Comparison of ENCODE assay signal across 37 cellular contexts in genomic region chr4:150044517-150044916, GRCh38. TPM values are rescaled to one million over a fixed set of nuclear protein-coding genes. Genes with fewer than 3 reads are reported as not detected.
"Had no signal": no experiment of that assay in that cellular context is flagged by ENCODE, and none has a peak within 500 bp of the region (broad histone marks: within the 10 kb centered on the region; RNA-seq: fewer than 3 reads in every experiment).

No MANE protein-coding gene starts in this region.

- H3K9me3 Mint-ChIP-seq: activated B cell treated with CpG ODN at 0.5 μM for 24 hours; activated CD4-positive, alpha-beta memory T cell treated with anti-CD3 and anti-CD28 coated beads for 36 hours; activated CD4-positive, alpha-beta T cell treated with anti-CD3 and anti-CD28 coated beads, Interleukin-2, amount 10 ng/mL, durations not matched to agents 24 days and 14 days; activated CD8-positive, alpha-beta T cell treated with anti-CD3 and anti-CD28 coated beads for 36 hours; activated naive CD4-positive, alpha-beta T cell treated with anti-CD3 and anti-CD28 coated beads, Interleukin-2, amount 10 ng/mL, durations not matched to agents 7 days and 5 days; activated naive CD4-positive, alpha-beta T cell treated with anti-CD3 and anti-CD28 coated beads, Interleukin-2, amount 50 U/mL, for 24 hours; activated naive CD8-positive, alpha-beta T cell treated with anti-CD3 and anti-CD28 coated beads, Interleukin-2, amount 10 ng/mL, durations not matched to agents 7 days and 5 days; activated naive CD8-positive, alpha-beta T cell treated with anti-CD3 and anti-CD28 coated beads, Interleukin-2, amount 50 U/mL, for 24 hours; activated T-cell treated with anti-CD3 and anti-CD28 coated beads, Interleukin-2, amount 50 U/mL, for 24 hours; activated T-helper 2 cell treated with anti-CD3 and anti-CD28 coated beads, Interferon-gamma antibody, Interleukin-2, Interleukin-4, amounts not matched to agents 10 μg/mL and 5 μg/mL and 100 μg/mL, durations not matched to agents 14 hours and 24 hours and 36 hours; brain; central memory CD8-positive, alpha-beta T cell; T-helper 1 cell treated with Interleukin-12 subunit alpha and Interleukin-12 subunit beta and Interleukin-4 antibody, amounts not matched to agents 30 μg/mL and 1 μg/mL, for 36 hours; T-helper 2 cell treated with Interferon-gamma antibody and Interleukin-4, amounts not matched to agents 5 μg/mL and 100 μg/mL, for 36 hours had no signal

- FAIRE-seq: bronchial epithelial cell, TTC549 had no signal

- H3K27me3 ChIP-seq: ascending aorta, cardiac muscle cell had no signal

- H3K9me3 ChIP-seq: ascending aorta had no signal

- DNase-seq: activated B cell treated with CpG ODN at 0.5 μM for 24 hours; activated CD4-positive, alpha-beta memory T cell treated with anti-CD3 and anti-CD28 coated beads for 36 hours; activated CD4-positive, alpha-beta T cell treated with anti-CD3 and anti-CD28 coated beads for 4 hours; activated CD4-positive, alpha-beta T cell treated with anti-CD3 and anti-CD28 coated beads, Interleukin-2, amount 10 ng/mL, durations not matched to agents 24 days and 14 days; activated CD4-positive, alpha-beta T cell treated with anti-CD3 and anti-CD28 coated beads, Interleukin-2, amount 50 U/mL, for 1 hour; activated CD4-positive, alpha-beta T cell treated with anti-CD3 and anti-CD28 coated beads, Interleukin-2, amount 50 U/mL, for 4 hours; activated CD4-positive, CD25-positive, alpha-beta regulatory T cell treated with anti-CD3 and anti-CD28 coated beads, Interleukin-2, amount 50 U/mL, for 72 hours; activated CD8-positive, alpha-beta memory T cell treated with anti-CD3 and anti-CD28 coated beads, Interleukin-2, amount 50 U/mL, for 48 hours; activated CD8-positive, alpha-beta T cell treated with anti-CD3 and anti-CD28 coated beads for 36 hours; activated effector memory CD4-positive, alpha-beta T cell treated with Interleukin-2 at 50 U/mL for 16 hours; activated gamma-delta T cell; activated naive CD4-positive, alpha-beta T cell treated with anti-CD3 and anti-CD28 coated beads, Interleukin-2, amount 10 ng/mL, durations not matched to agents 7 days and 5 days; activated naive CD4-positive, alpha-beta T cell treated with Interleukin-2 at 50 U/mL for 16 hours; activated naive CD8-positive, alpha-beta T cell treated with anti-CD3 and anti-CD28 coated beads, Interleukin-2, amount 10 ng/mL, durations not matched to agents 7 days and 5 days; activated naive CD8-positive, alpha-beta T cell treated with anti-CD3 and anti-CD28 coated beads, Interleukin-2, amount 50 U/mL, for 24 hours; activated T-cell treated with anti-CD3 and anti-CD28 coated beads, Interleukin-2, amount 50 U/mL, for 24 hours; activated T-cell treated with anti-CD3 and anti-CD28 coated beads, Interleukin-2, amount 50 U/mL, for 48 hours; amygdala; anterior cingulate cortex; caudate nucleus; cerebellar nuclear complex; T-helper 1 cell; T-helper 2 cell; T-helper 9 cell had no signal

- H3K36me3 ChIP-seq: ascending aorta, cardiac muscle cell had no signal

- H3K36me3 Mint-ChIP-seq: activated CD4-positive, alpha-beta memory T cell treated with anti-CD3 and anti-CD28 coated beads for 36 hours; activated naive CD4-positive, alpha-beta T cell treated with anti-CD3 and anti-CD28 coated beads, Interleukin-2, amount 10 ng/mL, durations not matched to agents 7 days and 5 days; activated naive CD4-positive, alpha-beta T cell treated with anti-CD3 and anti-CD28 coated beads, Interleukin-2, amount 50 U/mL, for 24 hours; activated naive CD8-positive, alpha-beta T cell; activated naive CD8-positive, alpha-beta T cell treated with anti-CD3 and anti-CD28 coated beads, Interleukin-2, amount 10 ng/mL, durations not matched to agents 7 days and 5 days; brain had no signal

- H3K4me1 ChIP-seq: ascending aorta had no signal

- ATAC-seq: activated CD8-positive, alpha-beta T cell treated with anti-CD3 and anti-CD28 coated beads for 36 hours; activated naive CD8-positive, alpha-beta T cell treated with anti-CD3 and anti-CD28 coated beads, Interleukin-2, amount 50 U/mL, for 24 hours had no signal

- H3K4me3 Mint-ChIP-seq: activated B cell treated with CpG ODN at 0.5 μM for 24 hours; activated CD4-positive, alpha-beta memory T cell treated with anti-CD3 and anti-CD28 coated beads for 36 hours; activated CD4-positive, alpha-beta T cell treated with anti-CD3 and anti-CD28 coated beads, Interleukin-2, amount 10 ng/mL, durations not matched to agents 24 days and 14 days; activated CD8-positive, alpha-beta T cell treated with anti-CD3 and anti-CD28 coated beads for 36 hours; activated naive CD4-positive, alpha-beta T cell treated with anti-CD3 and anti-CD28 coated beads, Interleukin-2, amount 10 ng/mL, durations not matched to agents 7 days and 5 days; activated naive CD4-positive, alpha-beta T cell treated with anti-CD3 and anti-CD28 coated beads, Interleukin-2, amount 50 U/mL, for 24 hours; activated naive CD8-positive, alpha-beta T cell; activated naive CD8-positive, alpha-beta T cell treated with anti-CD3 and anti-CD28 coated beads, Interleukin-2, amount 10 ng/mL, durations not matched to agents 7 days and 5 days; activated naive CD8-positive, alpha-beta T cell treated with anti-CD3 and anti-CD28 coated beads, Interleukin-2, amount 50 U/mL, for 24 hours; activated T-cell treated with anti-CD3 and anti-CD28 coated beads, Interleukin-2, amount 50 U/mL, for 24 hours; brain; central memory CD8-positive, alpha-beta T cell; T-helper 1 cell treated with Interleukin-12 subunit alpha and Interleukin-12 subunit beta and Interleukin-4 antibody, amounts not matched to agents 30 μg/mL and 1 μg/mL, for 36 hours; T-helper 2 cell treated with Interferon-gamma antibody and Interleukin-4, amounts not matched to agents 5 μg/mL and 100 μg/mL, for 36 hours had no signal

- H3K27ac ChIP-seq: ascending aorta, cardiac muscle cell, VCaP had no signal

- H3K27ac Mint-ChIP-seq: activated B cell treated with CpG ODN at 0.5 μM for 24 hours; activated CD4-positive, alpha-beta memory T cell treated with anti-CD3 and anti-CD28 coated beads for 36 hours; activated CD4-positive, alpha-beta T cell treated with anti-CD3 and anti-CD28 coated beads, Interleukin-2, amount 10 ng/mL, durations not matched to agents 24 days and 14 days; activated CD8-positive, alpha-beta T cell treated with anti-CD3 and anti-CD28 coated beads for 36 hours; activated naive CD4-positive, alpha-beta T cell treated with anti-CD3 and anti-CD28 coated beads, Interleukin-2, amount 10 ng/mL, durations not matched to agents 7 days and 5 days; activated naive CD4-positive, alpha-beta T cell treated with anti-CD3 and anti-CD28 coated beads, Interleukin-2, amount 50 U/mL, for 24 hours; activated naive CD8-positive, alpha-beta T cell; activated naive CD8-positive, alpha-beta T cell treated with anti-CD3 and anti-CD28 coated beads, Interleukin-2, amount 10 ng/mL, durations not matched to agents 7 days and 5 days; activated naive CD8-positive, alpha-beta T cell treated with anti-CD3 and anti-CD28 coated beads, Interleukin-2, amount 50 U/mL, for 24 hours; activated T-cell treated with anti-CD3 and anti-CD28 coated beads, Interleukin-2, amount 50 U/mL, for 24 hours; activated T-helper 2 cell treated with anti-CD3 and anti-CD28 coated beads, Interferon-gamma antibody, Interleukin-2, Interleukin-4, amounts not matched to agents 10 μg/mL and 5 μg/mL and 100 μg/mL, durations not matched to agents 14 hours and 24 hours and 36 hours; brain; T-helper 1 cell treated with Interleukin-12 subunit alpha and Interleukin-12 subunit beta and Interleukin-4 antibody, amounts not matched to agents 30 μg/mL and 1 μg/mL, for 36 hours; T-helper 2 cell treated with Interferon-gamma antibody and Interleukin-4, amounts not matched to agents 5 μg/mL and 100 μg/mL, for 36 hours had no signal

- H3K27me3 Mint-ChIP-seq: activated B cell treated with CpG ODN at 0.5 μM for 24 hours; activated naive CD4-positive, alpha-beta T cell treated with anti-CD3 and anti-CD28 coated beads, Interleukin-2, amount 10 ng/mL, durations not matched to agents 7 days and 5 days; activated naive CD8-positive, alpha-beta T cell treated with anti-CD3 and anti-CD28 coated beads, Interleukin-2, amount 10 ng/mL, durations not matched to agents 7 days and 5 days had no signal

- H3K4me3 ChIP-seq: ascending aorta, cardiac muscle cell had no signal

- H3K4me1 Mint-ChIP-seq: activated CD4-positive, alpha-beta T cell treated with anti-CD3 and anti-CD28 coated beads, Interleukin-2, amount 10 ng/mL, durations not matched to agents 24 days and 14 days; activated naive CD4-positive, alpha-beta T cell treated with anti-CD3 and anti-CD28 coated beads, Interleukin-2, amount 10 ng/mL, durations not matched to agents 7 days and 5 days; activated naive CD4-positive, alpha-beta T cell treated with anti-CD3 and anti-CD28 coated beads, Interleukin-2, amount 50 U/mL, for 24 hours; activated naive CD8-positive, alpha-beta T cell treated with anti-CD3 and anti-CD28 coated beads, Interleukin-2, amount 10 ng/mL, durations not matched to agents 7 days and 5 days; central memory CD8-positive, alpha-beta T cell had no signal

RNA-seq across cellular contexts. Expression of gene DCLK2, which starts 33.7 kb away (rescaled TPM):
- total RNA-seq: activated CD4-positive, alpha-beta memory T cell treated with anti-CD3 and anti-CD28 coated beads for 36 hours; activated CD4-positive, alpha-beta T cell treated with anti-CD3 and anti-CD28 coated beads, Interleukin-2, amount 10 ng/mL, durations not matched to agents 24 days and 14 days; activated CD8-positive, alpha-beta memory T cell treated with anti-CD3 and anti-CD28 coated beads for 36 hours; activated CD8-positive, alpha-beta T cell treated with anti-CD3 and anti-CD28 coated beads for 36 hours; activated naive CD8-positive, alpha-beta T cell treated with anti-CD3 and anti-CD28 coated beads, Interleukin-2, amount 10 ng/mL, durations not matched to agents 7 days and 5 days; bronchial epithelial cell had no signal
